Comparison of ENCODE assay signal across 32 cellular contexts in the genomic region with DNA sequence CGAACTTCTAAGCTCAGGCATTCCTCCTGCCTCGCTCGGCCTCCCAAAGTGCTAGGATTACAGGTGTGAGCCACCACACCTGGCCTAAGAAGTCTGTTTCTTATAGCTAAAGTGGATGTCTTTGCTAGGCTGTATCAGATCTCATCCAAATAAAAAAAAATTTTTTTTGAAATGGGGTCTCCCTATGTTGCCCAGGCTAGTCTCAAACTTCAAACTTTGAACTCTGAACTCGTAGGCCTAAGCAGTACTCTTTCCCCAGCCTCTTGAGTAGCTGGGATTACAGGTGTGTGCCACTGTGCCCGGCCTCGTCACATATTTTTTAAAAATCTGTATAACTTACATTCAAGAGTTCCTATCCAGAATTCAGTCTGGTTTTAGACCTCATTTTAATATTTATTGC.
"Had no signal": no experiment of that assay in that cellular context is flagged by ENCODE, and none has a peak within 500 bp of the region (broad histone marks: within the 10 kb centered on the region; RNA-seq: fewer than 3 reads in every experiment).

No MANE protein-coding gene starts in this region.

- H3K27me3 Mint-ChIP-seq: activated B cell treated with CpG ODN at 0.5 μM for 24 hours; activated CD8-positive, alpha-beta T cell treated with anti-CD3 and anti-CD28 coated beads for 36 hours; activated naive CD4-positive, alpha-beta T cell treated with anti-CD3 and anti-CD28 coated beads, Interleukin-2, amount 50 U/mL, for 24 hours; activated naive CD8-positive, alpha-beta T cell treated with anti-CD3 and anti-CD28 coated beads for 36 hours; activated naive CD8-positive, alpha-beta T cell treated with anti-CD3 and anti-CD28 coated beads, Interleukin-2, amount 50 U/mL, for 24 hours; effector memory CD8-positive, alpha-beta T cell had no signal

- ATAC-seq: activated CD4-positive, CD25-positive, alpha-beta regulatory T cell treated with anti-CD3 and anti-CD28 coated beads, Interleukin-2, amount 50 U/mL, for 24 hours; activated CD8-positive, alpha-beta T cell treated with anti-CD3 and anti-CD28 coated beads for 36 hours; activated naive CD8-positive, alpha-beta T cell treated with anti-CD3 and anti-CD28 coated beads, Interleukin-2, amount 50 U/mL, for 24 hours; activated T-cell treated with anti-CD3 and anti-CD28 coated beads, Interleukin-2, amount 50 U/mL, for 4 hours; body of pancreas; effector memory CD8-positive, alpha-beta T cell; foreskin keratinocyte; gastrocnemius medialis; heart left ventricle had no signal

- H3K27me3 ChIP-seq: adrenal gland, body of pancreas, esophagus muscularis mucosa, foreskin keratinocyte, gastrocnemius medialis, heart left ventricle had no signal

- H3K27ac Mint-ChIP-seq: activated B cell treated with CpG ODN at 0.5 μM for 24 hours; activated CD8-positive, alpha-beta T cell treated with anti-CD3 and anti-CD28 coated beads for 36 hours; activated naive CD4-positive, alpha-beta T cell treated with anti-CD3 and anti-CD28 coated beads for 36 hours; activated naive CD8-positive, alpha-beta T cell treated with anti-CD3 and anti-CD28 coated beads for 36 hours; activated naive CD8-positive, alpha-beta T cell treated with anti-CD3 and anti-CD28 coated beads, Interleukin-2, amount 50 U/mL, for 24 hours; activated T-helper 2 cell treated with anti-CD3 and anti-CD28 coated beads, Interferon-gamma antibody, Interleukin-2, Interleukin-4, amounts not matched to agents 10 μg/mL and 5 μg/mL and 100 μg/mL, durations not matched to agents 14 hours and 24 hours and 36 hours; effector memory CD8-positive, alpha-beta T cell; T-helper 1 cell treated with Interleukin-12 subunit alpha and Interleukin-12 subunit beta and Interleukin-4 antibody, amounts not matched to agents 30 μg/mL and 1 μg/mL, for 36 hours; T-helper 2 cell treated with Interferon-gamma antibody and Interleukin-4, amounts not matched to agents 5 μg/mL and 100 μg/mL, for 36 hours had no signal

- H3K4me1 ChIP-seq: foreskin keratinocyte had no signal

- H3K36me3 ChIP-seq: adrenal gland, esophagus muscularis mucosa, gastrocnemius medialis, heart left ventricle had no signal

- H3K27ac ChIP-seq: adrenal gland, body of pancreas, esophagus muscularis mucosa, foreskin keratinocyte, gastrocnemius medialis, heart left ventricle, WERI-Rb-1 had no signal

- H3K9me3 Mint-ChIP-seq: activated B cell treated with CpG ODN at 0.5 μM for 24 hours; activated CD8-positive, alpha-beta T cell treated with anti-CD3 and anti-CD28 coated beads for 36 hours; activated naive CD4-positive, alpha-beta T cell treated with anti-CD3 and anti-CD28 coated beads for 36 hours; activated naive CD4-positive, alpha-beta T cell treated with anti-CD3 and anti-CD28 coated beads, Interleukin-2, amount 50 U/mL, for 24 hours; activated naive CD8-positive, alpha-beta T cell treated with anti-CD3 and anti-CD28 coated beads, Interleukin-2, amount 50 U/mL, for 24 hours; activated T-cell treated with anti-CD3 and anti-CD28 coated beads, Interleukin-2, amount 50 U/mL, for 4 hours; effector memory CD8-positive, alpha-beta T cell; T-helper 1 cell treated with Interleukin-12 subunit alpha and Interleukin-12 subunit beta and Interleukin-4 antibody, amounts not matched to agents 30 μg/mL and 1 μg/mL, for 36 hours; T-helper 2 cell treated with Interferon-gamma antibody and Interleukin-4, amounts not matched to agents 5 μg/mL and 100 μg/mL, for 36 hours had no signal

- H3K4me3 ChIP-seq: adrenal gland, body of pancreas, esophagus muscularis mucosa, gastrocnemius medialis, heart left ventricle had no signal

- H3K9me3 ChIP-seq: adrenal gland, body of pancreas, esophagus muscularis mucosa, gastrocnemius medialis had no signal

- DNase-seq: activated B cell treated with CpG ODN at 0.5 μM for 24 hours; activated CD4-positive, alpha-beta T cell treated with anti-CD3 and anti-CD28 coated beads for 48 hours; activated CD4-positive, alpha-beta T cell treated with anti-CD3 and anti-CD28 coated beads, Interleukin-2, amount 50 U/mL, for 1 hour; activated CD4-positive, alpha-beta T cell treated with anti-CD3 and anti-CD28 coated beads, Interleukin-2, amount 50 U/mL, for 48 hours; activated CD8-positive, alpha-beta memory T cell treated with anti-CD3 and anti-CD28 coated beads for 24 hours; activated CD8-positive, alpha-beta T cell treated with anti-CD3 and anti-CD28 coated beads for 36 hours; activated naive CD4-positive, alpha-beta T cell treated with anti-CD3 and anti-CD28 coated beads for 36 hours; activated naive CD8-positive, alpha-beta T cell treated with anti-CD3 and anti-CD28 coated beads for 36 hours; activated naive CD8-positive, alpha-beta T cell treated with anti-CD3 and anti-CD28 coated beads, Interleukin-2, amount 50 U/mL, for 24 hours; activated T-cell treated with anti-CD3 and anti-CD28 coated beads, Interleukin-2, amount 50 U/mL, for 4 hours; adrenal gland; amygdala; aorta; body of pancreas; caudate nucleus; cortex of kidney; dermis blood vessel endothelial cell; effector CD4-positive, alpha-beta T cell; effector memory CD8-positive, alpha-beta T cell; erythroblast; foreskin keratinocyte; gastrocnemius medialis; glutamatergic neuron; heart left ventricle; T1000; WERI-Rb-1 had no signal

- H3K4me3 Mint-ChIP-seq: activated B cell treated with CpG ODN at 0.5 μM for 24 hours; activated CD8-positive, alpha-beta T cell treated with anti-CD3 and anti-CD28 coated beads for 36 hours; activated naive CD4-positive, alpha-beta T cell treated with anti-CD3 and anti-CD28 coated beads for 36 hours; activated naive CD4-positive, alpha-beta T cell treated with anti-CD3 and anti-CD28 coated beads, Interleukin-2, amount 50 U/mL, for 24 hours; activated naive CD8-positive, alpha-beta T cell treated with anti-CD3 and anti-CD28 coated beads for 36 hours; activated naive CD8-positive, alpha-beta T cell treated with anti-CD3 and anti-CD28 coated beads, Interleukin-2, amount 50 U/mL, for 24 hours; activated T-cell treated with anti-CD3 and anti-CD28 coated beads, Interleukin-2, amount 50 U/mL, for 4 hours; T-helper 1 cell treated with Interleukin-12 subunit alpha and Interleukin-12 subunit beta and Interleukin-4 antibody, amounts not matched to agents 30 μg/mL and 1 μg/mL, for 36 hours; T-helper 2 cell treated with Interferon-gamma antibody and Interleukin-4, amounts not matched to agents 5 μg/mL and 100 μg/mL, for 36 hours had no signal
